In the genomic region with DNA sequence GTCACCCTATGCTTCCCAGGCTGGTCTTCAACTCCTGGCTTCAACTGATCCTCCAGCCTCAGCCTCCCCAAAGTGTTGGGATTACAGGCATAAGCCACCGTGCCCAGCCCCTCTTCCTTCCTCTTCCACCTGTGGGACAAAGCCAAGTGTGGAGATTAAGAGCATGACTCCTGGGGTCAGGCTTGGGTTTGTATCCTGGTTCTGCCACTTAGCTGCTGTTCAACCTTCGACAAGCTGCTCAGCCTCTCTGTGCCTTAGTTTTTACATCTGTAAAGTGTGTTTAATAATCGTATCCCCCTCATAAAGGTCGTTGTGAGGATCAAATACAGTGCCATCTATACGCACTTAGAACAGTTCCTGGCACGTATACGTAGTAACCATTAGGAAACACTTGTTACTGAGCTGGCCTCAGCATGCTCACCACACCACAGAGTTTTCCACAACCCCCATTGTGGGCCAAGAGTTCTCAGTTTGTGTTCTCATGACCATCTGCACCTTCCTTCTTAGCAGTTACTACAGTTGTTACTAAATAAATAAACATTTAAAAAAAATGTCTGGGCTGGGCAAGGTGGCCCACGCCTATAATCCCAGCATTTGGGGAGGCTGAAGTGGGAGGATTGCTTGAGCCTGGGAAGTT, we compare ENCODE assay signal across 15 cellular contexts.
DNase-seq lines count a peak whose midpoint lies in the region; ATAC-seq, FAIRE-seq and TF ChIP-seq lines count a peak whose summit lies in the region.
"Had no signal": no experiment of that assay in that cellular context is flagged by ENCODE, and none has a peak within 500 bp of the region (broad histone marks: within the 10 kb centered on the region; RNA-seq: fewer than 3 reads in every experiment).

No MANE protein-coding gene starts in this region.

- H3K4me1 ChIP-seq in right atrium auricular region = peaks cover 0 to 92% of the 10 kb centered on the region in 2 donors
- H3K4me1 ChIP-seq in Panc1 (ENCODE audit: control insufficient read depth, insufficient read depth, low read length) = peaks cover 82% of the 10 kb centered on the region
- H3K4me1 ChIP-seq in uterus = peaks cover 0 to 6% of the 10 kb centered on the region in 2 donors
- peaks cover 13% of the 10 kb centered on the region for H3K4me1 ChIP-seq in upper lobe of right lung
- peaks cover 0 to 7% (median 0%) of the 10 kb centered on the region in 3 donors for H3K4me1 ChIP-seq in pancreas
- H3K4me1 ChIP-seq: BE2C had no signal

- H3K36me3 ChIP-seq in right atrium auricular region (peaks cover 27% of the 10 kb centered on the region), Panc1 (ENCODE audit: control insufficient read depth, insufficient read depth, low read length) (no peaks in the 10 kb centered on the region), uterus (no peaks in the 10 kb centered on the region), upper lobe of right lung (peaks cover 15% of the 10 kb centered on the region), pancreas (peaks cover 0 to 4% (median 0%) of the 10 kb centered on the region in 3 donors)
- H3K36me3 ChIP-seq: BE2C had no signal

- no peak overlapping the region for H3K4me3 ChIP-seq in right atrium auricular region
- H3K4me3 ChIP-seq in Panc1 (ENCODE audit: low read depth in 2 of 2, low read length in 2 of 2) = no peak overlapping the region
- H3K4me3 ChIP-seq in uterus = no peak overlapping the region
- H3K4me3 ChIP-seq in upper lobe of right lung = no peak overlapping the region
- H3K4me3 ChIP-seq in pancreas = no peak overlapping the region
- H3K4me3 ChIP-seq: GM23338 had no signal

- POLR2A ChIA-PET in Panc1 (lab: Charles Lee) = interaction anchor here (0.5 to 0.8 kb wide), 3 partner anchors 10 to 37 kb away, joined by 3 to 8 read pairs (median 4); no protein-coding TSS in a partner anchor

- in situ Hi-C loops in Panc1 (cut with HindIII; ENCODE audit: low pct_unique_long_range_greater_than_20kb, low sequenced_read_pairs) = no loop called here

- peaks cover 3% of the 10 kb centered on the region for H3K9me3 Mint-ChIP-seq in osteocyte (ENCODE audit: unreplicated experiment)
- H3K9me3 Mint-ChIP-seq: GM23338 had no signal

- BruUV-seq in Panc1 (replicated peaks; lab: Mats Ljungman, UMichigan) = no TSS peak

- no peak for DNase-seq in right atrium auricular region (ENCODE audit: low spot score)
- no peak for DNase-seq in Right ventricle myocardium superior
- DNase-seq in Panc1 (ENCODE audit: low read depth, low spot score) = no peak
- no peak for DNase-seq in osteocyte (ENCODE audit: extremely low spot score, unreplicated experiment)
- no peak for DNase-seq in uterus
- no peak for DNase-seq in upper lobe of right lung
- no peak for DNase-seq in pancreas
- DNase-seq: BE2C; CD8-positive, alpha-beta memory T cell; Karpas-422; NCI-H2081 treated with DMSO at 0.1 percent for 48 hours; NCI-H226; NCI-H526 had no signal

- ATAC-seq in Right ventricle myocardium superior (ENCODE audit: poor library complexity) (no peak), Panc1 (no peak), upper lobe of right lung (no peak), pancreas (no peak)
- ATAC-seq: GM23338 had no signal

- H3K9me3 ChIP-seq in right atrium auricular region = no peaks in the 10 kb centered on the region
- no peaks in the 10 kb centered on the region for H3K9me3 ChIP-seq in Panc1 (ENCODE audit: control insufficient read depth, insufficient read depth, low read depth, low read length)
- H3K9me3 ChIP-seq in uterus = no peaks in the 10 kb centered on the region
- H3K9me3 ChIP-seq in upper lobe of right lung = no peaks in the 10 kb centered on the region
- no peaks in the 10 kb centered on the region for H3K9me3 ChIP-seq in pancreas
- H3K9me3 ChIP-seq: BE2C had no signal

- TF ChIP-seq POLR2A in uterus (IDR thresholded peaks at IDR 0.05) = no peak

- CTCF ChIA-PET in Panc1 (lab: Charles Lee) = no interaction called here

- peak overlapping the region; percentile 70 for H3K27ac Mint-ChIP-seq in osteocyte (ENCODE audit: unreplicated experiment)
- H3K27ac Mint-ChIP-seq: CD8-positive, alpha-beta memory T cell; GM23338 had no signal

- H3K27me3 Mint-ChIP-seq in osteocyte (ENCODE audit: unreplicated experiment) = no peaks in the 10 kb centered on the region

- TF ChIP-seq CTCF in right atrium auricular region (IDR thresholded peaks at IDR 0.05) = no peak
- TF ChIP-seq CTCF in Panc1 (IDR thresholded peaks at IDR 0.05) = no peak
- TF ChIP-seq CTCF in osteocyte (IDR thresholded peaks at IDR 0.05) = no peak
- no peak for TF ChIP-seq CTCF in uterus (IDR thresholded peaks at IDR 0.05)
- TF ChIP-seq CTCF in upper lobe of right lung (IDR thresholded peaks at IDR 0.05) = no peak
- TF ChIP-seq CTCF in pancreas (IDR thresholded peaks at IDR 0.05) = no peak

- H3K36me3 Mint-ChIP-seq in osteocyte (ENCODE audit: unreplicated experiment) = peaks cover 15% of the 10 kb centered on the region
- H3K36me3 Mint-ChIP-seq: CD8-positive, alpha-beta memory T cell had no signal

- WGBS in pancreas, 2 donors = 90 to 92% methylated on average over 8 of the region's 8 CpGs

- no peak for FAIRE-seq in pancreas (lab: Jason Lieb, UNC)

- intact Hi-C loops in Right ventricle myocardium superior (cut with DNase I) (no loop called here), Panc1 (cut with micrococcal nuclease; ENCODE audit: unreplicated experiment) (no loop called here), uterus (cut with DNase I; ENCODE audit: low total_unique reads) (no loop called here), upper lobe of right lung (cut with DNase I) (no loop called here), pancreas (cut with DNase I) (no loop called here)

- no peak overlapping the region for H3K4me3 Mint-ChIP-seq in osteocyte (ENCODE audit: unreplicated experiment)
- H3K4me3 Mint-ChIP-seq: CD8-positive, alpha-beta memory T cell; GM23338 had no signal

- H3K27me3 ChIP-seq in right atrium auricular region = no peaks in the 10 kb centered on the region
- H3K27me3 ChIP-seq in Panc1 (ENCODE audit: control insufficient read depth, insufficient read depth, low read length) = no peaks in the 10 kb centered on the region
- H3K27me3 ChIP-seq in uterus = no peaks in the 10 kb centered on the region
- no peaks in the 10 kb centered on the region for H3K27me3 ChIP-seq in upper lobe of right lung
- H3K27me3 ChIP-seq in pancreas = no peaks in the 10 kb centered on the region
- H3K27me3 ChIP-seq: BE2C had no signal

- H3K4me1 Mint-ChIP-seq in osteocyte (ENCODE audit: unreplicated experiment) = peaks cover 64% of the 10 kb centered on the region
- H3K4me1 Mint-ChIP-seq: CD8-positive, alpha-beta memory T cell had no signal

- H3K27ac ChIP-seq in right atrium auricular region (peak overlapping the region; percentile 88 to 89), Panc1 (ENCODE audit: low read length) (peak overlapping the region; percentile 41), uterus (peak overlapping the region; percentile 40 to 91), upper lobe of right lung (no peak overlapping the region), pancreas (no peak overlapping the region)
- H3K27ac ChIP-seq: RWPE1 had no signal

Comparison
In these comparisons a context has a peak if more than half of its experiments do, and no peak if none do; other contexts are left out.
1. H3K27ac ChIP-seq: peak in right atrium auricular region (2 of 2), Panc1 (single experiment) and uterus (2 of 2); none in upper lobe of right lung (single experiment) and pancreas (0 of 4).